Comparison of ENCODE assay signal across 15 cellular contexts in the genomic region with DNA sequence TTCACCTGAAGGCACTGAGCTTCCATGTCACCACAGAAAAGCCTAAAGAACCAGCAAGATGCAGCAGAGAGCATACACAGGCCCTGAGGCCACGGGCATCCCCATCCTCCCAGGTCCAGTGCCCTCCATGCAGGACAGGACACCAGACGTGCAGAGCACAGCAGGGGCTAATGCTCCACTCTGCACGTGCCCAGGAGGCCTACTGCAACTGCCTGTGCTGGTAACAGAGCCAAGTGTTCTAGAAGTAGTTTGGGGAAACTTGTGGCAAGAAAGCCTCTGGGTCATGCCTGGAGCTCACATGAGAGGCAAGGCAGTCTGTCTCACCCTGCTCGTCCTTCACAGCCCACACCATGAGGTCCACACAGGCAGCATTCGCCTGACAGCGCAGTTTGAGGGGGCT. TPM values are rescaled to one million over a fixed set of nuclear protein-coding genes. Genes with fewer than 3 reads are reported as not detected.
A peak's percentile ranks its signal among the peaks of the same experiment; 100 is the strongest.
DNase-seq lines count a peak whose midpoint lies in the region; ATAC-seq and TF ChIP-seq lines count a peak whose summit lies in the region.
"Had no signal": no experiment of that assay in that cellular context is flagged by ENCODE, and none has a peak within 500 bp of the region (broad histone marks: within the 10 kb centered on the region; RNA-seq: fewer than 3 reads in every experiment).

No MANE protein-coding gene starts in this region.

- H3K9me3 Mint-ChIP-seq in WTC11 (no peaks in the 10 kb centered on the region), endothelial cell (ENCODE audit: unreplicated experiment) (no peaks in the 10 kb centered on the region), neural progenitor cell (no peaks in the 10 kb centered on the region)
- H3K9me3 Mint-ChIP-seq: CD4-positive, alpha-beta memory T cell; IgD-negative memory B cell had no signal

- H3K4me2 ChIP-seq in IMR-90 (ENCODE audit: low read depth, low read length) (no peak overlapping the region), neural progenitor cell (no peak overlapping the region)
- H3K4me2 ChIP-seq: BLaER1 treated with 17β-estradiol and CSF1 and Interleukin-3, amounts not matched to agents 10 nM and 100 nM had no signal

- ATAC-seq in IMR-90 (ENCODE audit: low read depth) (no peak), WTC11 (no peak), GM18861 (IDR thresholded peaks at IDR 0.05; ENCODE audit: unreplicated experiment) (no peak), GM18519 (IDR thresholded peaks at IDR 0.05; ENCODE audit: low FRiP score, unreplicated experiment) (no peak)

- H3F3A ChIP-seq in neural progenitor cell (ENCODE audit: low read depth): no peaks in the 10 kb centered on the region

- peak overlapping the region; percentile 57; the same call in 1 of the 2 replicates for H2AK5ac ChIP-seq in IMR-90 (ENCODE audit: low read depth, low read length)

- H3K9ac ChIP-seq in IMR-90 (ENCODE audit: low read depth, low read length) (no peak overlapping the region), neural progenitor cell (no peak overlapping the region)

- no peak overlapping the region for H3K23ac ChIP-seq in IMR-90 (ENCODE audit: low read depth, low read length)

- intact Hi-C loops in IMR-90 (cut with micrococcal nuclease): loop anchor here (1.0 to 10.0 kb wide), 5 partner anchors 48 to 178 kb away; partner anchors contain the start of genes CRKL and LZTR1

- H3K56ac ChIP-seq in IMR-90 (ENCODE audit: extremely low read depth, insufficient read depth, low read length): no peak overlapping the region

- H3K18ac ChIP-seq in IMR-90 (ENCODE audit: low read depth, low read length): no peak overlapping the region

- H3K27ac Mint-ChIP-seq in WTC11: 0 out of 2 replicates have a peak overlapping the region, but pooled peaks have one; percentile 30
- H3K27ac Mint-ChIP-seq in endothelial cell (ENCODE audit: unreplicated experiment): no peak overlapping the region
- peak overlapping the region; percentile 76 for H3K27ac Mint-ChIP-seq in neural progenitor cell

- H2AFZ ChIP-seq in IMR-90 (replicated peaks; ENCODE audit: low read length, poor library complexity) (no peak overlapping the region), neural progenitor cell (replicated peaks) (no peak overlapping the region)

- no peaks in the 10 kb centered on the region for H3K4me1 Mint-ChIP-seq in WTC11
- H3K4me1 Mint-ChIP-seq in endothelial cell (ENCODE audit: unreplicated experiment): peaks cover 2% of the 10 kb centered on the region
- peaks cover 16% of the 10 kb centered on the region for H3K4me1 Mint-ChIP-seq in neural progenitor cell

- no peak overlapping the region for H3K4ac ChIP-seq in IMR-90 (ENCODE audit: low read depth, low read length)

- CTCF ChIA-PET in IMR-90 (lab: Yijun Ruan, JAX): interaction anchor here (0.6 to 2.4 kb wide), 5 partner anchors 9 to 81 kb away, joined by 4 to 11 read pairs (median 5); no protein-coding TSS in a partner anchor
- CTCF ChIA-PET in WTC11 (lab: Charles Lee): interaction anchor here (0.5 to 2.5 kb wide), 32 partner anchors 9 to 300 kb away, joined by 3 to 37 read pairs (median 5); partner anchors contain the start of genes CRKL, LZTR1, PI4KA and SNAP29

- dilution Hi-C loops in IMR-90 (cut with HindIII; ENCODE audit: low sequenced_read_pairs, unreplicated experiment): no loop called here

- POLR2A ChIA-PET in IMR-90 (lab: Charles Lee; ENCODE audit: unreplicated experiment): no interaction called here
- POLR2A ChIA-PET in WTC11 (lab: Charles Lee): interaction anchor here (1.0 kb wide), 1 partner anchor 81 kb away, joined by 3 read pairs; no protein-coding TSS in a partner anchor

- no peak overlapping the region for H2BK5ac ChIP-seq in IMR-90 (ENCODE audit: low read depth, low read length, poor library complexity, severe bottlenecking)

- in situ Hi-C loops in IMR-90 (cut with MboI; ENCODE audit: low sequenced_read_pairs): loop anchor here (5.0 kb wide), 1 partner anchor 43 kb away; no protein-coding TSS in a partner anchor

- H4K5ac ChIP-seq in IMR-90 (ENCODE audit: low read depth, low read length): no peak overlapping the region

- peaks cover 23% of the 10 kb centered on the region for H3K36me3 Mint-ChIP-seq in WTC11
- peaks cover 37% of the 10 kb centered on the region for H3K36me3 Mint-ChIP-seq in endothelial cell (ENCODE audit: low read depth, unreplicated experiment)
- peaks cover 39% of the 10 kb centered on the region for H3K36me3 Mint-ChIP-seq in neural progenitor cell

- peaks cover 5 to 30% of the 10 kb centered on the region in 2 experiments; a peak in 3 of 4 replicates for H3K79me1 ChIP-seq in IMR-90 (ENCODE audit: low read depth in 1 of 2, low read length in 2 of 2)

- TF ChIP-seq POLR2A in IMR-90 (IDR thresholded peaks at IDR 0.05; ENCODE audit: low read depth, low read length): no peak

- no peak overlapping the region for H3K27ac ChIP-seq in IMR-90 (ENCODE audit: insufficient read depth, low read length)
- no peak overlapping the region for H3K27ac ChIP-seq in neural progenitor cell
- H3K27ac ChIP-seq: BLaER1 treated with 17β-estradiol and CSF1 and Interleukin-3, amounts not matched to agents 10 nM and 100 nM had no signal

- no peak overlapping the region for H2BK20ac ChIP-seq in IMR-90 (ENCODE audit: low read depth, low read length)

- no peaks in the 10 kb centered on the region for H3K27me3 ChIP-seq in IMR-90 (ENCODE audit: control insufficient read depth, insufficient read depth, low read length)
- no peaks in the 10 kb centered on the region for H3K27me3 ChIP-seq in neural progenitor cell
- H3K27me3 ChIP-seq: BLaER1 treated with 17β-estradiol and CSF1 and Interleukin-3, amounts not matched to agents 10 nM and 100 nM; MG63 had no signal

- H2AK9ac ChIP-seq in IMR-90 (replicated peaks; ENCODE audit: low read depth, low read length, poor library complexity): no peak overlapping the region

- no peak overlapping the region for H2BK120ac ChIP-seq in IMR-90 (ENCODE audit: low read depth, low read length)

- H3K36me3 ChIP-seq in IMR-90 (ENCODE audit: control insufficient read depth, insufficient read depth, low read length) (peaks cover 35% of the 10 kb centered on the region), neural progenitor cell (no peaks in the 10 kb centered on the region)

- H3K4me3 ChIP-seq in IMR-90 (ENCODE audit: insufficient read depth, low read depth, low read length) (no peak overlapping the region), neural progenitor cell (no peak overlapping the region)
- H3K4me3 ChIP-seq: BLaER1 treated with 17β-estradiol and CSF1 and Interleukin-3, amounts not matched to agents 10 nM and 100 nM; MG63 had no signal

- WGBS in IMR-90 (ENCODE audit: extremely low coverage in 2 of 2, insufficient read length in 1 of 2), 2 experiments: 93% methylated on average over 5 of the region's 6 CpGs; no CpG with 5 or more reads in 1 of the 2 experiments

- H4K8ac ChIP-seq in IMR-90 (ENCODE audit: low read depth in 2 of 2, low read length in 2 of 2): no peak overlapping the region

- no TSS peak for BruUV-seq in IMR-90 (replicated peaks; lab: Mats Ljungman, UMichigan)

- H2BK15ac ChIP-seq in IMR-90 (ENCODE audit: low read depth, low read length): no peak overlapping the region

- no peak for DNase-seq in IMR-90
- DNase-seq in WTC11 (ENCODE audit: low spot score): no peak
- no peak for DNase-seq in endothelial cell (ENCODE audit: low spot score)
- DNase-seq in neural progenitor cell (ENCODE audit: low spot score): no peak
- no peak for DNase-seq in AG08395 (ENCODE audit: low spot score)
- DNase-seq: DMS153, NCI-H2081 treated with DMSO at 0.1 percent for 48 hours, Right ventricle myocardium superior had no signal

- TF ChIP-seq CTCF in IMR-90 (conservative IDR thresholded peaks at IDR 0.05; ENCODE audit: low read depth, low read length) (no peak), WTC11 (IDR thresholded peaks at IDR 0.05) (no peak), endothelial cell (IDR thresholded peaks at IDR 0.05; ENCODE audit: unreplicated experiment) (no peak), neural progenitor cell (IDR thresholded peaks at IDR 0.05) (no peak)

- TF ChIP-seq RAD21 in IMR-90 (IDR thresholded peaks at IDR 0.05; ENCODE audit: low read length): no peak

- H3K9me1 ChIP-seq in IMR-90 (ENCODE audit: insufficient read depth, low read length): peaks cover 9% of the 10 kb centered on the region

- H4K20me1 ChIP-seq in IMR-90 (ENCODE audit: insufficient read depth, low read length): no peaks in the 10 kb centered on the region
- H4K20me1 ChIP-seq in neural progenitor cell (ENCODE audit: low read depth): no peaks in the 10 kb centered on the region

- H3K27me3 Mint-ChIP-seq in WTC11 (ENCODE audit: low read depth) (no peaks in the 10 kb centered on the region), endothelial cell (ENCODE audit: unreplicated experiment) (no peaks in the 10 kb centered on the region), neural progenitor cell (ENCODE audit: insufficient read depth, low read depth) (peaks cover 5% of the 10 kb centered on the region)
- H3K27me3 Mint-ChIP-seq: CD4-positive, alpha-beta memory T cell; IgD-negative memory B cell had no signal

- H4K91ac ChIP-seq in IMR-90 (ENCODE audit: insufficient read depth, low read depth, low read length): no peak overlapping the region

- no peaks in the 10 kb centered on the region for H3K79me2 ChIP-seq in neural progenitor cell (ENCODE audit: low read depth)

- no peak overlapping the region for H3K14ac ChIP-seq in IMR-90 (replicated peaks; ENCODE audit: low read depth, low read length)

- H3K4me1 ChIP-seq in IMR-90 (ENCODE audit: control insufficient read depth, insufficient read depth, low read length) (peaks cover 7% of the 10 kb centered on the region), neural progenitor cell (no peaks in the 10 kb centered on the region)

- H3K9me3 ChIP-seq in IMR-90 (ENCODE audit: control insufficient read depth, insufficient read depth, low read length) (no peaks in the 10 kb centered on the region), neural progenitor cell (ENCODE audit: low read depth) (no peaks in the 10 kb centered on the region)
- H3K9me3 ChIP-seq: BLaER1 treated with 17β-estradiol and CSF1 and Interleukin-3, amounts not matched to agents 10 nM and 100 nM; MG63 had no signal

- no peak overlapping the region for H3K4me3 Mint-ChIP-seq in WTC11
- H3K4me3 Mint-ChIP-seq in endothelial cell (ENCODE audit: unreplicated experiment): peak overlapping the region; percentile 79
- H3K4me3 Mint-ChIP-seq in neural progenitor cell: no peak overlapping the region
- H3K4me3 Mint-ChIP-seq: CD4-positive, alpha-beta memory T cell; IgD-negative memory B cell had no signal

RNA-seq across cellular contexts. Expression of gene SERPIND1, which starts 30.7 kb away (rescaled TPM):
- total RNA-seq in IMR-90 (2012; rRNA removed): not detected in 2 replicates
- 0.06 and 0.12 TPM in 2 replicates for polyA plus RNA-seq in IMR-90 (2012; rRNA removed)
- polyA plus RNA-seq in IMR-90 (2012; cell fraction: cytosol; rRNA removed): 0.07 and 0.10 TPM in 2 replicates
- 0.05 and 0.07 TPM in 2 replicates for polyA plus RNA-seq in IMR-90 (2012; cell fraction: nucleus; rRNA removed; ENCODE audit: low replicate concordance)
- 0.09 to 0.25 TPM (median 0.22 TPM) in 3 replicates for total RNA-seq in WTC11 (2021)
- 0.18 TPM for total RNA-seq in endothelial cell (ENCODE audit: unreplicated experiment)
- not detected in 2 replicates for total RNA-seq in neural progenitor cell (ENCODE audit: low replicate concordance)
- total RNA-seq: CD4-positive, alpha-beta memory T cell; H1 had no signal
- polyA plus RNA-seq: H1 had no signal

RNA-seq across cellular contexts. Expression of gene PI4KA, which starts 54.0 kb away (rescaled TPM):
- total RNA-seq in IMR-90 (2012; rRNA removed) (16.8 and 18.6 TPM in 2 replicates), WTC11 (2021) (43.9 to 45.5 TPM (median 45.1 TPM) in 3 replicates), endothelial cell (ENCODE audit: unreplicated experiment) (65.3 TPM), neural progenitor cell (ENCODE audit: low replicate concordance) (24.4 and 43.3 TPM in 2 replicates)
- polyA plus RNA-seq in IMR-90 (2012; rRNA removed): 35.5 and 39.3 TPM in 2 replicates
- polyA plus RNA-seq in IMR-90 (2012; cell fraction: cytosol; rRNA removed): 20.8 and 29.0 TPM in 2 replicates
- 65.8 and 113 TPM in 2 replicates for polyA plus RNA-seq in IMR-90 (2012; cell fraction: nucleus; rRNA removed; ENCODE audit: low replicate concordance)

RNA-seq across cellular contexts. Expression of gene SNAP29, which starts 54.2 kb away (rescaled TPM):
- 10.6 and 12.5 TPM in 2 replicates for total RNA-seq in IMR-90 (2012; rRNA removed)
- polyA plus RNA-seq in IMR-90 (2012; rRNA removed): 29.5 and 30.0 TPM in 2 replicates
- 11.1 and 11.3 TPM in 2 replicates for polyA plus RNA-seq in IMR-90 (2012; cell fraction: cytosol; rRNA removed)
- polyA plus RNA-seq in IMR-90 (2012; cell fraction: nucleus; rRNA removed; ENCODE audit: low replicate concordance): 3.2 and 13.2 TPM in 2 replicates
- total RNA-seq in WTC11 (2021): 13.3 to 14.7 TPM (median 14.0 TPM) in 3 replicates
- total RNA-seq in endothelial cell (ENCODE audit: unreplicated experiment): 22.7 TPM
- 5.6 and 7.1 TPM in 2 replicates for total RNA-seq in neural progenitor cell (ENCODE audit: low replicate concordance)
